Comparison of ENCODE assay signal across 29 cellular contexts in genomic region chr17:65117384-65118035, GRCh38.
"Had no signal": no experiment of that assay in that cellular context is flagged by ENCODE, and none has a peak within 500 bp of the region (broad histone marks: within the 10 kb centered on the region; RNA-seq: fewer than 3 reads in every experiment).

No MANE protein-coding gene starts in this region.

- DNase-seq: activated CD4-positive, alpha-beta memory T cell treated with anti-CD3 and anti-CD28 coated beads, Interleukin-2, amount 10 ng/mL, durations not matched to agents 7 days and 5 days; activated CD4-positive, alpha-beta T cell treated with anti-CD3 and anti-CD28 coated beads, Interleukin-2, amount 50 U/mL, for 1 hour; activated CD4-positive, CD25-positive, alpha-beta regulatory T cell; activated gamma-delta T cell; activated naive CD4-positive, alpha-beta T cell treated with anti-CD3 and anti-CD28 coated beads, Interleukin-2, amount 10 ng/mL, durations not matched to agents 7 days and 5 days; activated naive CD8-positive, alpha-beta T cell treated with anti-CD3 and anti-CD28 coated beads, Interleukin-2, amount 10 ng/mL, durations not matched to agents 7 days and 5 days; activated T-cell treated with anti-CD3 and anti-CD28 coated beads for 4 hours; activated T-cell treated with anti-CD3 and anti-CD28 coated beads, Interleukin-2, amount 50 U/mL, for 48 hours; adrenal gland; anterior cingulate cortex; caudate nucleus; Kasumi-1; KBM-7; NCI-H1092; NCI-H1417 treated with DMSO at 0.1 percent for 48 hours; NCI-H1694; NCI-H2029; NCI-H446; NCI-H526; NCI-H82; OCI-M1; RPMI8226; T-helper 1 cell had no signal

- H3K9me3 ChIP-seq: adrenal gland, breast epithelium had no signal

- H3K4me1 ChIP-seq: breast epithelium had no signal

- H3K36me3 ChIP-seq: adrenal gland, breast epithelium had no signal

- H3K27me3 ChIP-seq: adrenal gland, breast epithelium had no signal

- ATAC-seq: activated T-helper 17 cell treated with anti-CD3 and anti-CD28 coated beads, Interleukin-2, amount 50 U/mL, for 72 hours; Panc1; Right ventricle myocardium inferior had no signal

- H3K4me3 ChIP-seq: adrenal gland, breast epithelium, SK-N-MC had no signal

- H3K27ac ChIP-seq: adrenal gland, breast epithelium, SK-N-MC, VCaP had no signal
